In the genomic region with DNA sequence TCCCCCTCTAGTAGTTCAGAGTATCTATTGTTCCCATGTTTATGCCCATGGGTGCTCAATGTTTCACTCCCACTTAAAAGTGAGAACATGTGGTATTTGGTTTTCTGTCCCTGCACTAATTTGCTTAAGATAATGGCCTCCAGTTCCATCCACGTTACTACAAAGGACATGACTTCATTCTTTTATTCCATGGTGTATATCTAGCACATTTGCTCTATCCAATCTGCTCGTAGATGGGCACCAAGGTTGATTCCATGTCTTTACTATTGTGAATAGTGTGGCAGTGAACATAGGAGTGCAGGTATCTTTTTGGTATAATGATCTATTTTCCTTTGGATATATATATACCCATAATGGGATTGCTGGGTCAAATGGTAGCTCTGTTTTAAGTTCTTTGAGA, we compare ENCODE assay signal across 1 cellular context.
TF ChIP-seq lines count a peak whose summit lies in the region.

No MANE protein-coding gene starts in this region.

TF ChIP-seq in GM12878, 131 proteins besides CTCF, POLR2A, EP300 and RAD21:
- TF ChIP-seq POU2F2 (IDR thresholded peaks at IDR 0.05; ENCODE audit: borderline replicate concordance, low read depth, low read length) (no peak), NFXL1 (IDR thresholded peaks at IDR 0.05; ENCODE audit: borderline replicate concordance) (peak; percentile 92), ETV6 (conservative IDR thresholded peaks at IDR 0.05 in 1 of 2, IDR thresholded peaks at IDR 0.05 in 1 of 2; ENCODE audit: borderline replicate concordance in 1 of 2, low read depth in 1 of 2) (0 out of 4 replicates have a peak, but pooled peaks of 1 of the 2 experiments have one; percentile 64), RCOR1 (conservative IDR thresholded peaks at IDR 0.05; ENCODE audit: low read depth, low read length) (no peak)
